Comparison of ENCODE assay signal across 11 cellular contexts in genomic region chr12:40208707-40209106, GRCh38. TPM values are rescaled to one million over a fixed set of nuclear protein-coding genes. Genes with fewer than 3 reads are reported as not detected.
DNase-seq lines count a peak whose midpoint lies in the region; ATAC-seq and TF ChIP-seq lines count a peak whose summit lies in the region.
"Had no signal": no experiment of that assay in that cellular context is flagged by ENCODE, and none has a peak within 500 bp of the region (broad histone marks: within the 10 kb centered on the region; RNA-seq: fewer than 3 reads in every experiment).

No MANE protein-coding gene starts in this region.

- no peak overlapping the region for H3K4me2 ChIP-seq in mammary epithelial cell (ENCODE audit: insufficient read depth, low read depth, low read length)

- no peak overlapping the region for H3K4me3 ChIP-seq in mammary epithelial cell (replicated peaks in 1 of 3; ENCODE audit: insufficient read depth in 1 of 3, low read depth in 2 of 3, low read length in 3 of 3)
- H3K4me3 ChIP-seq: lung had no signal

- in situ Hi-C loops in G401 (cut with HindIII; ENCODE audit: low sequenced_read_pairs) (no loop called here), mammary epithelial cell (cut with MboI; ENCODE audit: low sequenced_read_pairs in 2 of 2) (no loop called here)

- H3K27ac Mint-ChIP-seq in activated T-helper 1 cell treated with anti-CD3 and anti-CD28 coated beads, Interleukin-12 subunit alpha, Interleukin-12 subunit beta, Interleukin-2, Interleukin-4 antibody, amounts not matched to agents 30 ng/mL and 10 ng/mL and 1 ng/mL, durations not matched to agents 14 hours and 24 hours and 36 hours = no peak overlapping the region

- ATAC-seq in GM18520 (IDR thresholded peaks at IDR 0.05; ENCODE audit: unreplicated experiment) (peak; percentile 78), GM21737 (IDR thresholded peaks at IDR 0.05; ENCODE audit: unreplicated experiment) (peak; percentile 92), HG03460 (IDR thresholded peaks at IDR 0.05; ENCODE audit: unreplicated experiment) (peak; percentile 92), left ventricle myocardium superior (no peak)

- peaks cover 7% of the 10 kb centered on the region for H3K27me3 Mint-ChIP-seq in activated T-helper 1 cell treated with anti-CD3 and anti-CD28 coated beads, Interleukin-12 subunit alpha, Interleukin-12 subunit beta, Interleukin-2, Interleukin-4 antibody, amounts not matched to agents 30 ng/mL and 10 ng/mL and 1 ng/mL, durations not matched to agents 14 hours and 24 hours and 36 hours (ENCODE audit: insufficient read depth)

- no peaks in the 10 kb centered on the region for H3K36me3 ChIP-seq in mammary epithelial cell (ENCODE audit: insufficient read depth, low read length)

- H2AFZ ChIP-seq in mammary epithelial cell (ENCODE audit: low read depth, low read length) = no peak overlapping the region

- dilution Hi-C loops in mammary epithelial cell (cut with HindIII; ENCODE audit: low sequenced_read_pairs) = no loop called here

- BruUV-seq in mammary epithelial cell (replicated peaks; lab: Mats Ljungman, UMichigan) = no TSS peak

- no peaks in the 10 kb centered on the region for H3K79me2 ChIP-seq in mammary epithelial cell (ENCODE audit: insufficient read depth, low read length)

- no peak overlapping the region for H3K9ac ChIP-seq in mammary epithelial cell (ENCODE audit: insufficient read depth, low read length)

- CTCF ChIA-PET in mammary epithelial cell (lab: Charles Lee; ENCODE audit: low non-redundant PET) = no interaction called here

- intact Hi-C loops in left ventricle myocardium superior (cut with micrococcal nuclease) (no loop called here), mammary epithelial cell (cut with micrococcal nuclease) (no loop called here)
- intact Hi-C loops in activated T-helper 1 cell treated with anti-CD3 and anti-CD28 coated beads, Interleukin-12 subunit alpha, Interleukin-12 subunit beta, Interleukin-2, Interleukin-4 antibody, amounts not matched to agents 30 ng/mL and 10 ng/mL and 1 ng/mL, durations not matched to agents 14 hours and 24 hours and 36 hours (cut with micrococcal nuclease) = no loop called here

- no peaks in the 10 kb centered on the region for H3K27me3 ChIP-seq in mammary epithelial cell (ENCODE audit: insufficient read depth, low read length)

- H3K4me1 Mint-ChIP-seq in activated T-helper 1 cell treated with anti-CD3 and anti-CD28 coated beads, Interleukin-12 subunit alpha, Interleukin-12 subunit beta, Interleukin-2, Interleukin-4 antibody, amounts not matched to agents 30 ng/mL and 10 ng/mL and 1 ng/mL, durations not matched to agents 14 hours and 24 hours and 36 hours (ENCODE audit: low read depth) = no peaks in the 10 kb centered on the region

- peaks cover 6% of the 10 kb centered on the region for H3K4me1 ChIP-seq in mammary epithelial cell (ENCODE audit: insufficient read depth, low read length)

- H3K9me3 Mint-ChIP-seq in activated T-helper 1 cell treated with anti-CD3 and anti-CD28 coated beads, Interleukin-12 subunit alpha, Interleukin-12 subunit beta, Interleukin-2, Interleukin-4 antibody, amounts not matched to agents 30 ng/mL and 10 ng/mL and 1 ng/mL, durations not matched to agents 14 hours and 24 hours and 36 hours = peaks cover 6% of the 10 kb centered on the region

- H3K9me3 ChIP-seq in mammary epithelial cell (replicated peaks; ENCODE audit: insufficient read depth, low read length) = no peaks in the 10 kb centered on the region

- WGBS in mammary epithelial cell (ENCODE audit: low coverage, missing lambda C conversion rate) = 38% methylated on average over 2 of the region's 2 CpGs

- no peak overlapping the region for H3K27ac ChIP-seq in mammary epithelial cell (ENCODE audit: insufficient read depth, low read depth, low read length)

- H3K4me3 Mint-ChIP-seq in activated T-helper 1 cell treated with anti-CD3 and anti-CD28 coated beads, Interleukin-12 subunit alpha, Interleukin-12 subunit beta, Interleukin-2, Interleukin-4 antibody, amounts not matched to agents 30 ng/mL and 10 ng/mL and 1 ng/mL, durations not matched to agents 14 hours and 24 hours and 36 hours = no peak overlapping the region

- DNase-seq in left ventricle myocardium superior = peak; percentile 29
- no peak for DNase-seq in activated T-helper 1 cell treated with anti-CD3 and anti-CD28 coated beads, Interleukin-12 subunit alpha, Interleukin-12 subunit beta, Interleukin-2, Interleukin-4 antibody, amounts not matched to agents 30 ng/mL and 10 ng/mL and 1 ng/mL, durations not matched to agents 14 hours and 24 hours and 36 hours (ENCODE audit: low spot score)
- no peak for DNase-seq in kidney glomerular epithelial cell (lab: John Stamatoyannopoulos, UW)
- no peak for DNase-seq in G401 (ENCODE audit: low spot score)
- no peak for DNase-seq in mammary epithelial cell
- DNase-seq: activated gamma-delta T cell treated with Interleukin-2 at 50 U/mL for 16 hours; stimulated activated CD4-positive, alpha-beta T cell treated with anti-CD3 and anti-CD28 coated beads, Interleukin-2, amount 100 ng/mL, for 48 hours had no signal

- H3K36me3 Mint-ChIP-seq in activated T-helper 1 cell treated with anti-CD3 and anti-CD28 coated beads, Interleukin-12 subunit alpha, Interleukin-12 subunit beta, Interleukin-2, Interleukin-4 antibody, amounts not matched to agents 30 ng/mL and 10 ng/mL and 1 ng/mL, durations not matched to agents 14 hours and 24 hours and 36 hours (ENCODE audit: low read depth) = no peaks in the 10 kb centered on the region

- TF ChIP-seq CTCF in mammary epithelial cell (conservative IDR thresholded peaks at IDR 0.05 in 1 of 2, IDR thresholded peaks at IDR 0.05 in 1 of 2; ENCODE audit: extremely low read depth in 1 of 2, insufficient read depth in 1 of 2, low read depth in 1 of 2, low read length in 2 of 2) = no peak

- H4K20me1 ChIP-seq in mammary epithelial cell (ENCODE audit: insufficient read depth, low read length) = no peaks in the 10 kb centered on the region

RNA-seq across cellular contexts. Expression of gene LRRK2, which starts 16.1 kb away (rescaled TPM):
- total RNA-seq in left ventricle myocardium superior (7.3 TPM), mammary epithelial cell (1 to 10 TPM in 1 of 2 donors, under 1 TPM in 1; 0.28 to 2.7 TPM)
- not detected in 2 replicates for total RNA-seq in activated T-helper 1 cell treated with anti-CD3 and anti-CD28 coated beads, Interleukin-12 subunit alpha, Interleukin-12 subunit beta, Interleukin-2, Interleukin-4 antibody, amounts not matched to agents 30 ng/mL and 10 ng/mL and 1 ng/mL, durations not matched to agents 14 hours and 24 hours and 36 hours
- not detected in 2 replicates for total RNA-seq in G401 (2014; rRNA removed; shearing (Covaris generic))
- polyA plus RNA-seq in mammary epithelial cell = 0.42 TPM
- polyA minus RNA-seq in mammary epithelial cell = 2.4 TPM
